Comparison of ENCODE assay signal across 20 cellular contexts in the genomic region with DNA sequence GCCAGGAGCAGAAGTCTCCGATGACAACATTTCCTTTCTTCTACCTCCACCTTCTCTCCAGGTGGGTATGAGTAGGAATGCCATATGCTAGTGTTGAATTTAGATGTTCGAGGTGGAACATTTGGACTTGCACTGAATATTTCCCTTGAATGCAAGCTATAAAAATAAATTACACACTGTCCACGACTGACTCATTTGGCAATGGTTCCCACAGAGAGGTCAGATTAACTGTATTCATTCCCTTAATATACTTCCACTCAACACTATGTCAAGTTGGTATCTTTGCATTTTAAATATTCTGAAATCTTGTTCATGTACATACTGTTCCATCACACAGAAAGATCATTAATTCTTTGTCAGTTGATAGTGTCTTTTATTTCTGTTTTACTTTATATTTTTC.
A peak's percentile ranks its signal among the peaks of the same experiment; 100 is the strongest.
DNase-seq lines count a peak whose midpoint lies in the region; TF ChIP-seq lines count a peak whose summit lies in the region.
"Had no signal": no experiment of that assay in that cellular context is flagged by ENCODE, and none has a peak within 500 bp of the region (broad histone marks: within the 10 kb centered on the region; RNA-seq: fewer than 3 reads in every experiment).

No MANE protein-coding gene starts in this region.

- no peak overlapping the region for H3K4me3 ChIP-seq in GM23248
- H3K4me3 ChIP-seq in adipocyte (ENCODE audit: low read length): no peak overlapping the region
- no peak overlapping the region for H3K4me3 ChIP-seq in osteoblast (ENCODE audit: insufficient read depth, low read length)
- H3K4me3 ChIP-seq: thoracic aorta had no signal

- in situ Hi-C loops in GM23248 (cut with MboI): no loop called here

- H2AFZ ChIP-seq in GM23248: no peak overlapping the region
- no peak overlapping the region for H2AFZ ChIP-seq in osteoblast (ENCODE audit: low read length)

- H3K36me3 ChIP-seq in GM23248 (ENCODE audit: low read depth) (no peaks in the 10 kb centered on the region), adipocyte (ENCODE audit: control insufficient read depth, insufficient read depth, low read length, severe bottlenecking) (no peaks in the 10 kb centered on the region), osteoblast (ENCODE audit: insufficient read depth, low read length) (no peaks in the 10 kb centered on the region)
- H3K36me3 ChIP-seq: neutrophil, thoracic aorta had no signal

- peaks cover 13% of the 10 kb centered on the region for H3F3A ChIP-seq in GM23248 (ENCODE audit: insufficient read depth)

- H3K27ac ChIP-seq in GM23248 (no peak overlapping the region), osteoblast (ENCODE audit: low read depth, low read length) (no peak overlapping the region), caudate nucleus (ENCODE audit: low read depth, low read length) (no peak overlapping the region)
- H3K27ac ChIP-seq: neutrophil, thoracic aorta had no signal

- TF ChIP-seq CTCF in osteoblast (IDR thresholded peaks at IDR 0.05; ENCODE audit: extremely low read depth, low read depth, low read length): no peak

- DNase-seq in GM23248 (peak; percentile 71), adipocyte (ENCODE audit: low read depth) (peak; percentile 51), fibroblast of gingiva (ENCODE audit: low read depth) (peak; percentile 26), osteoblast (ENCODE audit: insufficient read length, low spot score, missing footprints) (no peak), superior temporal gyrus (ENCODE audit: extremely low spot score) (no peak), activated gamma-delta T cell (lab: John Stamatoyannopoulos, UW) (no peak), mucosa of gallbladder (ENCODE audit: low spot score) (no peak), caudate nucleus (lab: John Stamatoyannopoulos, UW) (no peak)
- DNase-seq: activated naive CD8-positive, alpha-beta T cell treated with anti-CD3 and anti-CD28 coated beads for 36 hours; COR-L47; effector CD8-positive, alpha-beta T cell; hippocampal formation; KBM-7; NCI-H187 treated with DMSO at 0.1 percent for 48 hours; NCI-H446; right cardiac atrium; RPMI8226; T1000 had no signal

- H3K27me3 ChIP-seq in GM23248 (replicated peaks; ENCODE audit: insufficient read depth) (no peaks in the 10 kb centered on the region), adipocyte (replicated peaks; ENCODE audit: control insufficient read depth, insufficient read depth, low read length) (no peaks in the 10 kb centered on the region), osteoblast (ENCODE audit: insufficient read depth, low read length) (no peaks in the 10 kb centered on the region)
- H3K27me3 ChIP-seq: neutrophil had no signal

- H3K9ac ChIP-seq in GM23248 (no peak overlapping the region), adipocyte (ENCODE audit: low read length) (no peak overlapping the region)

- H3K9me2 ChIP-seq in GM23248 (ENCODE audit: insufficient read depth): no peaks in the 10 kb centered on the region

- H3K4me2 ChIP-seq in GM23248 (ENCODE audit: unreplicated experiment) (peak overlapping the region; percentile 42), osteoblast (ENCODE audit: insufficient read depth, low read length) (peak overlapping the region; percentile 63)

- H3K79me2 ChIP-seq in GM23248 (ENCODE audit: insufficient read depth) (no peaks in the 10 kb centered on the region), osteoblast (ENCODE audit: insufficient read depth, low read length) (no peaks in the 10 kb centered on the region)

- no peaks in the 10 kb centered on the region for H4K20me1 ChIP-seq in GM23248 (ENCODE audit: insufficient read depth)
- H4K20me1 ChIP-seq in osteoblast (ENCODE audit: insufficient read depth, low read length): no peaks in the 10 kb centered on the region

- H3K4me1 ChIP-seq in GM23248 (ENCODE audit: insufficient read depth) (peaks cover 11% of the 10 kb centered on the region), adipocyte (ENCODE audit: control insufficient read depth, insufficient read depth, low read length) (peaks cover 29% of the 10 kb centered on the region), osteoblast (ENCODE audit: insufficient read depth, low read length) (peaks cover 13% of the 10 kb centered on the region)

- no peaks in the 10 kb centered on the region for H3K9me3 ChIP-seq in GM23248 (ENCODE audit: low read depth)
- no peaks in the 10 kb centered on the region for H3K9me3 ChIP-seq in adipocyte (ENCODE audit: control insufficient read depth, low read length)
- no peaks in the 10 kb centered on the region for H3K9me3 ChIP-seq in osteoblast (ENCODE audit: low read depth, low read length)
- H3K9me3 ChIP-seq: neutrophil, thoracic aorta had no signal

- 3 to 5% methylated on average over 3 of the region's 3 CpGs for WGBS in GM23248 (ENCODE audit: low coverage in 1 of 2, low lambda C conversion rate in 2 of 2, missing lambda C conversion rate in 2 of 2), 2 experiments

Comparison
In these comparisons a context has a peak if more than half of its experiments do, and no peak if none do; other contexts are left out.
1. DNase-seq: peak in GM23248 (single experiment), adipocyte (single experiment) and fibroblast of gingiva (single experiment); none in osteoblast (single experiment), superior temporal gyrus (single experiment), activated gamma-delta T cell (single experiment), mucosa of gallbladder (single experiment) and caudate nucleus (0 of 61).